Comparison of ENCODE assay signal across 10 cellular contexts in genomic region chr15:83920115-83920514, GRCh38.
"Had no signal": no experiment of that assay in that cellular context is flagged by ENCODE, and none has a peak within 500 bp of the region (broad histone marks: within the 10 kb centered on the region; RNA-seq: fewer than 3 reads in every experiment).

No MANE protein-coding gene starts in this region.

- H3K4me3 ChIP-seq: hepatocyte, lower lobe of right lung, neural progenitor cell, pancreas, thoracic aorta had no signal

- H3K4me2 ChIP-seq: hepatocyte, neural progenitor cell had no signal

- H3K9ac ChIP-seq: neural progenitor cell had no signal

- H3K27ac ChIP-seq: hepatocyte, lower lobe of right lung, neural progenitor cell, pancreas, thoracic aorta had no signal

- H2AFZ ChIP-seq: hepatocyte, neural progenitor cell had no signal

- DNase-seq: activated CD4-positive, alpha-beta T cell treated with anti-CD3 and anti-CD28 coated beads, Interleukin-2, amount 50 U/mL, for 4 hours; activated naive CD4-positive, alpha-beta T cell treated with anti-CD3 and anti-CD28 coated beads, Interleukin-2, amount 10 ng/mL, durations not matched to agents 7 days and 5 days; activated T-cell treated with anti-CD3 and anti-CD28 coated beads, Interleukin-2, amount 50 U/mL, for 1 hour; lower lobe of right lung; pancreas; stimulated activated CD4-positive, alpha-beta T cell treated with anti-CD3 and anti-CD28 coated beads, Interleukin-12 subunit alpha, Interleukin-12 subunit beta, amount 100 ng/mL, for 4 hours; T1000 had no signal

- H3K4me1 ChIP-seq: lower lobe of right lung, neural progenitor cell had no signal

- H3K27me3 ChIP-seq: hepatocyte, neural progenitor cell, pancreas had no signal

- ATAC-seq: lower lobe of right lung, pancreas had no signal

- H3K9me3 ChIP-seq: lower lobe of right lung, pancreas, thoracic aorta had no signal

- H3K36me3 ChIP-seq: lower lobe of right lung, neural progenitor cell, pancreas had no signal
